In genomic region chr6:86526238-86526637, GRCh38 we compare ENCODE assay signal across 28 cellular contexts.
"Had no signal": no experiment of that assay in that cellular context is flagged by ENCODE, and none has a peak within 500 bp of the region (broad histone marks: within the 10 kb centered on the region; RNA-seq: fewer than 3 reads in every experiment).

No MANE protein-coding gene starts in this region.

- ATAC-seq: activated CD4-positive, alpha-beta T cell treated with anti-CD3 and anti-CD28 coated beads for 36 hours; activated naive CD4-positive, alpha-beta T cell treated with anti-CD3 and anti-CD28 coated beads, Interleukin-2, amount 50 U/mL, for 72 hours; activated T-cell treated with anti-CD3 and anti-CD28 coated beads, Interleukin-2, amount 50 U/mL, for 72 hours; left colon; naive thymus-derived CD4-positive, alpha-beta T cell; pancreas; psoas muscle had no signal

- H3K27me3 Mint-ChIP-seq: activated CD4-positive, alpha-beta T cell treated with anti-CD3 and anti-CD28 coated beads for 36 hours; central memory CD8-positive, alpha-beta T cell; dendritic cell treated with granulocyte-macrophage colony-stimulating factor and Interleukin-4, amounts not matched to agents 40 ng/mL and 50 ng/mL, for 4 days; naive thymus-derived CD4-positive, alpha-beta T cell had no signal

- H3K4me3 ChIP-seq: breast epithelium, pancreas, psoas muscle, smooth muscle cell, suprapubic skin, tibial artery had no signal

- H3K36me3 ChIP-seq: breast epithelium, pancreas, suprapubic skin, tibial artery had no signal

- H3K4me1 Mint-ChIP-seq: activated CD4-positive, alpha-beta T cell treated with anti-CD3 and anti-CD28 coated beads for 36 hours; central memory CD8-positive, alpha-beta T cell; naive thymus-derived CD4-positive, alpha-beta T cell; neural crest cell had no signal

- H3K27ac Mint-ChIP-seq: activated CD4-positive, alpha-beta T cell treated with anti-CD3 and anti-CD28 coated beads for 36 hours; activated naive CD4-positive, alpha-beta T cell treated with anti-CD3 and anti-CD28 coated beads, Interleukin-2, amount 50 U/mL, for 72 hours; activated T-cell treated with anti-CD3 and anti-CD28 coated beads, Interleukin-2, amount 50 U/mL, for 72 hours; dendritic cell treated with granulocyte-macrophage colony-stimulating factor and Interleukin-4, amounts not matched to agents 40 ng/mL and 50 ng/mL, for 4 days; naive thymus-derived CD4-positive, alpha-beta T cell; T-helper 1 cell treated with Interleukin-12 subunit alpha and Interleukin-12 subunit beta and Interleukin-4 antibody, amounts not matched to agents 30 μg/mL and 1 μg/mL, for 36 hours had no signal

- H3K36me3 Mint-ChIP-seq: naive thymus-derived CD4-positive, alpha-beta T cell had no signal

- FAIRE-seq: endometrium, frontal cortex, kidney, pancreas had no signal

- H3K4me3 Mint-ChIP-seq: activated CD4-positive, alpha-beta T cell treated with anti-CD3 and anti-CD28 coated beads for 36 hours; activated T-cell treated with anti-CD3 and anti-CD28 coated beads, Interleukin-2, amount 50 U/mL, for 72 hours; central memory CD8-positive, alpha-beta T cell; dendritic cell treated with granulocyte-macrophage colony-stimulating factor and Interleukin-4, amounts not matched to agents 40 ng/mL and 50 ng/mL, for 4 days; naive thymus-derived CD4-positive, alpha-beta T cell; neural crest cell; T-helper 1 cell treated with Interleukin-12 subunit alpha and Interleukin-12 subunit beta and Interleukin-4 antibody, amounts not matched to agents 30 μg/mL and 1 μg/mL, for 36 hours had no signal

- DNase-seq: activated CD4-positive, alpha-beta T cell treated with anti-CD3 and anti-CD28 coated beads for 36 hours; activated CD4-positive, alpha-beta T cell treated with anti-CD3 and anti-CD28 coated beads, Interleukin-2, amount 50 U/mL, for 4 hours; activated CD4-positive, CD25-positive, alpha-beta regulatory T cell; activated naive CD4-positive, alpha-beta T cell; activated T-cell treated with anti-CD3 and anti-CD28 coated beads for 4 hours; activated T-cell treated with anti-CD3 and anti-CD28 coated beads, Interleukin-2, amount 50 U/mL, for 72 hours; effector CD4-positive, alpha-beta T cell; kidney; left colon; midbrain; naive thymus-derived CD4-positive, alpha-beta T cell; nucleus accumbens; psoas muscle; stimulated activated CD4-positive, alpha-beta T cell treated with anti-CD3 and anti-CD28 coated beads, Interleukin-1b, Interleukin-23, amount 100 ng/mL, for 48 hours; stimulated activated naive CD4-positive, alpha-beta T cell; T1000; tibial artery had no signal

- H3K27me3 ChIP-seq: breast epithelium, pancreas, suprapubic skin, tibial artery had no signal
